Comparison of ENCODE assay signal across 9 cellular contexts in the genomic region with DNA sequence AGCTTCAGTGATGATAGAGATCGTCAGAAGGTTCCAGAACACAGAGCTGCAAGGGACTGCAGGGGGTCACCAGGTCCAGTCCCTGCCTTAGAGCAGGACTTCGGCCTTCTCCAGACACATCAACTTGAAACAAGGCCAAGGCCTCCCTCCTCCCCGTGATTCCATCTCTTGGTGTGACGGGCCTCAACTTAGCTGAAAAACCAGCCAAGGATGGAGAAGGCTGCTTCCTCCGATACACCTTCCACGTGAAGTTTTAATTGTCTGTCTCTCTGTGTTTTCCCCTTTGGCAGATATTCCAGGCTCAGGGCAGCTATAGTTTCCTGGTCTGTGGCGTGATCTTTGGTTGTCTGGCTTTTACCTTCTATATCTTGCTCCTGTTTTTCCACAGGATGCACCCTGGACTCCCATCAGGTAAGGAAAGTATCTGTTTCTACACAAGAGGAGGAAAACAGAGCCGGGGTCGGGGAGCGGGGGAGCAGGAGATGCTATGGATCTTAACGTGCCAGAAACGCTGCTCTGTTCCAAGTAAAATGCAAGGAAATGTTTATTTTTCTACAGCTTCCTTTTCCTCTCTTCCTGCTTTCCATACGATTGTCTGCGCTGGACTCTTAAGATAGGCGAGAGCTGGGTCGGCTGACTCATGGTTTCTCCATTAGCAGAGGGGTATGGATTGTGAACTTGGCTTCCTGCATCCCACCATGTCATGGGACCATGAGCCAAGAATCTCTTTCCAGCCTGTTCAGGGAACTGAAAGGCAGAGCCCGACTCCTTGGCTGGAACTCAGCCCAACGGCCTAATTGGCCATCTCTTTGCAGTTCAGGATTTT. TPM values are rescaled to one million over a fixed set of nuclear protein-coding genes. Genes with fewer than 3 reads are reported as not detected.
DNase-seq lines count a peak whose midpoint lies in the region; ATAC-seq, FAIRE-seq and TF ChIP-seq lines count a peak whose summit lies in the region.
"Had no signal": no experiment of that assay in that cellular context is flagged by ENCODE, and none has a peak within 500 bp of the region (broad histone marks: within the 10 kb centered on the region; RNA-seq: fewer than 3 reads in every experiment).

No MANE protein-coding gene starts in this region.

- H3K4me1 Mint-ChIP-seq in activated T-helper 1 cell treated with anti-CD3 and anti-CD28 coated beads, Interleukin-12 subunit alpha, Interleukin-12 subunit beta, Interleukin-2, Interleukin-4 antibody, amounts not matched to agents 30 ng/mL and 10 ng/mL and 1 ng/mL, durations not matched to agents 14 hours and 24 hours and 36 hours (ENCODE audit: low read depth), result peaks cover 15% of the 10 kb centered on the region

- H3K27ac Mint-ChIP-seq in activated T-helper 1 cell treated with anti-CD3 and anti-CD28 coated beads, Interleukin-12 subunit alpha, Interleukin-12 subunit beta, Interleukin-2, Interleukin-4 antibody, amounts not matched to agents 30 ng/mL and 10 ng/mL and 1 ng/mL, durations not matched to agents 14 hours and 24 hours and 36 hours, result peak overlapping the region; percentile 61

- no peaks in the 10 kb centered on the region for H4K20me1 ChIP-seq in MM.1S (ENCODE audit: insufficient read depth, low read length)

- no peak overlapping the region for H3K4me3 Mint-ChIP-seq in activated T-helper 1 cell treated with anti-CD3 and anti-CD28 coated beads, Interleukin-12 subunit alpha, Interleukin-12 subunit beta, Interleukin-2, Interleukin-4 antibody, amounts not matched to agents 30 ng/mL and 10 ng/mL and 1 ng/mL, durations not matched to agents 14 hours and 24 hours and 36 hours

- no peak overlapping the region for H3K9ac ChIP-seq in MM.1S (ENCODE audit: low read length)

- DNase-seq in AG10803 (ENCODE audit: low read depth) (peak; percentile 13), foreskin fibroblast (peak; percentile 36 to 62), pancreas (peak in 1 of 6 donors; percentile 23), superior temporal gyrus (ENCODE audit: extremely low spot score) (no peak), MM.1S (no peak), NCI-H1417 treated with DMSO at 0.1 percent for 48 hours (lab: John Stamatoyannopoulos, UW) (no peak)
- DNase-seq in activated T-helper 1 cell treated with anti-CD3 and anti-CD28 coated beads, Interleukin-12 subunit alpha, Interleukin-12 subunit beta, Interleukin-2, Interleukin-4 antibody, amounts not matched to agents 30 ng/mL and 10 ng/mL and 1 ng/mL, durations not matched to agents 14 hours and 24 hours and 36 hours (ENCODE audit: low spot score), result no peak
- DNase-seq: GDM1 had no signal

- H3K79me2 ChIP-seq in MM.1S (ENCODE audit: low read length), result no peaks in the 10 kb centered on the region

- H3K4me3 ChIP-seq in AG10803 (ENCODE audit: low read length) (no peak overlapping the region), foreskin fibroblast (ENCODE audit: low read depth in 1 of 2, low read length in 2 of 2) (no peak overlapping the region), pancreas (no peak overlapping the region), MM.1S (ENCODE audit: low read length) (no peak overlapping the region)

- H3K27me3 Mint-ChIP-seq in activated T-helper 1 cell treated with anti-CD3 and anti-CD28 coated beads, Interleukin-12 subunit alpha, Interleukin-12 subunit beta, Interleukin-2, Interleukin-4 antibody, amounts not matched to agents 30 ng/mL and 10 ng/mL and 1 ng/mL, durations not matched to agents 14 hours and 24 hours and 36 hours (ENCODE audit: insufficient read depth), result no peaks in the 10 kb centered on the region

- intact Hi-C loops in activated T-helper 1 cell treated with anti-CD3 and anti-CD28 coated beads, Interleukin-12 subunit alpha, Interleukin-12 subunit beta, Interleukin-2, Interleukin-4 antibody, amounts not matched to agents 30 ng/mL and 10 ng/mL and 1 ng/mL, durations not matched to agents 14 hours and 24 hours and 36 hours (cut with micrococcal nuclease), result no loop called here
- intact Hi-C loops in pancreas (cut with DNase I), result no loop called here

- WGBS in pancreas, 2 donors, result 67 to 69% methylated on average over 18 of the region's 18 CpGs

- no peak overlapping the region for H3K4me2 ChIP-seq in MM.1S (ENCODE audit: low read depth, low read length)

- H3K9me2 ChIP-seq in MM.1S (replicated peaks; ENCODE audit: insufficient read depth, low read length), result no peaks in the 10 kb centered on the region

- no peaks in the 10 kb centered on the region for H3K9me3 Mint-ChIP-seq in activated T-helper 1 cell treated with anti-CD3 and anti-CD28 coated beads, Interleukin-12 subunit alpha, Interleukin-12 subunit beta, Interleukin-2, Interleukin-4 antibody, amounts not matched to agents 30 ng/mL and 10 ng/mL and 1 ng/mL, durations not matched to agents 14 hours and 24 hours and 36 hours

- H2AFZ ChIP-seq in MM.1S (ENCODE audit: low read length), result no peak overlapping the region

- no peaks in the 10 kb centered on the region for H3F3A ChIP-seq in MM.1S (ENCODE audit: insufficient read depth, low read length)

- no peaks in the 10 kb centered on the region for H3K36me3 ChIP-seq in pancreas
- no peaks in the 10 kb centered on the region for H3K36me3 ChIP-seq in MM.1S (replicated peaks; ENCODE audit: insufficient read depth, low read length)

- peaks cover 33% of the 10 kb centered on the region for H3K36me3 Mint-ChIP-seq in activated T-helper 1 cell treated with anti-CD3 and anti-CD28 coated beads, Interleukin-12 subunit alpha, Interleukin-12 subunit beta, Interleukin-2, Interleukin-4 antibody, amounts not matched to agents 30 ng/mL and 10 ng/mL and 1 ng/mL, durations not matched to agents 14 hours and 24 hours and 36 hours (ENCODE audit: low read depth)

- TF ChIP-seq CTCF in AG10803 (conservative IDR thresholded peaks at IDR 0.05; ENCODE audit: low read length) (no peak), foreskin fibroblast (IDR thresholded peaks at IDR 0.05; ENCODE audit: low read depth, low read length) (no peak), pancreas (IDR thresholded peaks at IDR 0.05) (no peak), MM.1S (IDR thresholded peaks at IDR 0.05; ENCODE audit: low read length) (no peak)

- H3K27me3 ChIP-seq in pancreas, result no peaks in the 10 kb centered on the region
- no peaks in the 10 kb centered on the region for H3K27me3 ChIP-seq in MM.1S (replicated peaks; ENCODE audit: insufficient read depth, low read length)

- no peaks in the 10 kb centered on the region for H3K9me3 ChIP-seq in pancreas
- H3K9me3 ChIP-seq in MM.1S (replicated peaks; ENCODE audit: insufficient read depth, low read length), result no peaks in the 10 kb centered on the region

- ATAC-seq in pancreas (peak in 3 of 4 donors; percentile 36 to 56 (median 50)), HG03342 (IDR thresholded peaks at IDR 0.05; ENCODE audit: unreplicated experiment) (no peak)

- no peak for FAIRE-seq in pancreas (lab: Jason Lieb, UNC)

- H3K4me1 ChIP-seq in pancreas (peaks cover 0 to 14% (median 8%) of the 10 kb centered on the region in 3 donors), MM.1S (ENCODE audit: low read length) (peaks cover 1% of the 10 kb centered on the region)

- peak overlapping the region in 2 of 4 donors; percentile 40 to 44 for H3K27ac ChIP-seq in pancreas
- no peak overlapping the region for H3K27ac ChIP-seq in MM.1S (ENCODE audit: low read length)

RNA-seq across cellular contexts. Expression of a gene that starts 32.8 kb away (rescaled TPM):
- total RNA-seq in activated T-helper 1 cell treated with anti-CD3 and anti-CD28 coated beads, Interleukin-12 subunit alpha, Interleukin-12 subunit beta, Interleukin-2, Interleukin-4 antibody, amounts not matched to agents 30 ng/mL and 10 ng/mL and 1 ng/mL, durations not matched to agents 14 hours and 24 hours and 36 hours, result 81.1 and 86.2 TPM in 2 replicates
- 10 to 100 TPM; 18.5 to 42.7 (median 26.6) TPM for total RNA-seq in pancreas
- 1 to 10 TPM; 5.7 to 7.2 TPM for polyA plus RNA-seq in pancreas

Comparison
In these comparisons a context has a peak if more than half of its experiments do, and no peak if none do; other contexts are left out.
1. DNase-seq: peak in AG10803 (single experiment) and foreskin fibroblast (2 of 2); none in activated T-helper 1 cell treated with anti-CD3 and anti-CD28 coated beads, Interleukin-12 subunit alpha, Interleukin-12 subunit beta, Interleukin-2, Interleukin-4 antibody, amounts not matched to agents 30 ng/mL and 10 ng/mL and 1 ng/mL, durations not matched to agents 14 hours and 24 hours and 36 hours (single experiment), superior temporal gyrus (single experiment), MM.1S (single experiment) and NCI-H1417 treated with DMSO at 0.1 percent for 48 hours (single experiment).